11 cellular contexts compared by ENCODE assay signal in genomic region chr17:77455878-77456234, GRCh38.
DNase-seq lines count a peak whose midpoint lies in the region; ATAC-seq and TF ChIP-seq lines count a peak whose summit lies in the region.
"Had no signal": no experiment of that assay in that cellular context is flagged by ENCODE, and none has a peak within 500 bp of the region (broad histone marks: within the 10 kb centered on the region; RNA-seq: fewer than 3 reads in every experiment).

No MANE protein-coding gene starts in this region.

- no peak for DNase-seq in activated T-cell treated with anti-CD3 and anti-CD28 coated beads, Interleukin-2, amount 50 U/mL, for 24 hours
- no peak for DNase-seq in activated T-cell treated with anti-CD3 and anti-CD28 coated beads for 4 hours
- DNase-seq in activated CD4-positive, alpha-beta memory T cell treated with anti-CD3 and anti-CD28 coated beads for 36 hours: peak; percentile 17
- DNase-seq in stimulated activated naive B cell treated with anti-CD40 and anti-IgM and Interleukin-4, amounts not matched to agents 10 μg/mL and 1 μg/mL and 100 μg/mL, for 72 hours: no peak
- no peak for DNase-seq in NOMO-1 (lab: John Stamatoyannopoulos, UW; ENCODE audit: unreplicated experiment in 2 of 2)
- DNase-seq in NOMO-1 treated with DMSO at 0.1 percent for 48 hours (lab: John Stamatoyannopoulos, UW; ENCODE audit: unreplicated experiment): no peak
- DNase-seq: GOT3, Kasumi-1, Right ventricle myocardium superior had no signal

- ATAC-seq in gastroesophageal sphincter (no peak), GM18909 (IDR thresholded peaks at IDR 0.05; ENCODE audit: poor library complexity, unreplicated experiment) (no peak)
- ATAC-seq in stimulated activated naive B cell treated with anti-CD40 and anti-IgM and Interleukin-4, amounts not matched to agents 10 μg/mL and 1 μg/mL and 100 μg/mL, for 72 hours (replicated peaks): no peak

- H3K4me3 Mint-ChIP-seq in activated T-cell treated with anti-CD3 and anti-CD28 coated beads, Interleukin-2, amount 50 U/mL, for 24 hours: peak overlapping the region; percentile 98
- H3K4me3 Mint-ChIP-seq in activated CD4-positive, alpha-beta memory T cell treated with anti-CD3 and anti-CD28 coated beads for 36 hours: peak overlapping the region; percentile 91
- H3K4me3 Mint-ChIP-seq in stimulated activated naive B cell treated with anti-CD40 and anti-IgM and Interleukin-4, amounts not matched to agents 10 μg/mL and 1 μg/mL and 100 μg/mL, for 72 hours: peak overlapping the region; percentile 97 to 99

- no peaks in the 10 kb centered on the region for H3K9me3 Mint-ChIP-seq in activated T-cell treated with anti-CD3 and anti-CD28 coated beads, Interleukin-2, amount 50 U/mL, for 24 hours
- H3K9me3 Mint-ChIP-seq in activated CD4-positive, alpha-beta memory T cell treated with anti-CD3 and anti-CD28 coated beads for 36 hours: no peaks in the 10 kb centered on the region
- peaks cover 0 to 4% of the 10 kb centered on the region in 2 donors for H3K9me3 Mint-ChIP-seq in stimulated activated naive B cell treated with anti-CD40 and anti-IgM and Interleukin-4, amounts not matched to agents 10 μg/mL and 1 μg/mL and 100 μg/mL, for 72 hours

- H3K27ac Mint-ChIP-seq in activated T-cell treated with anti-CD3 and anti-CD28 coated beads, Interleukin-2, amount 50 U/mL, for 24 hours: peak overlapping the region; percentile 97
- H3K27ac Mint-ChIP-seq in activated CD4-positive, alpha-beta memory T cell treated with anti-CD3 and anti-CD28 coated beads for 36 hours: peak overlapping the region; percentile 100
- H3K27ac Mint-ChIP-seq in stimulated activated naive B cell treated with anti-CD40 and anti-IgM and Interleukin-4, amounts not matched to agents 10 μg/mL and 1 μg/mL and 100 μg/mL, for 72 hours: peak overlapping the region; percentile 86

- WGBS in gastroesophageal sphincter (ENCODE audit: low coverage in 1 of 2), 2 donors: 84% methylated on average over 6 of the region's 16 CpGs; no CpG with 5 or more reads in 1 of the 2 donors

- CTCF ChIA-PET in activated CD4-positive, alpha-beta memory T cell treated with anti-CD3 and anti-CD28 coated beads for 36 hours (lab: Charles Lee): interaction anchor here (1.0 to 1.4 kb wide), 2 partner anchors 18 to 26 kb away, joined by 3 to 7 read pairs; no protein-coding TSS in a partner anchor

- TF ChIP-seq EP300 in gastroesophageal sphincter (IDR thresholded peaks at IDR 0.05): no peak

- H3K27me3 ChIP-seq in gastroesophageal sphincter: no peaks in the 10 kb centered on the region

- TF ChIP-seq CTCF in gastroesophageal sphincter (IDR thresholded peaks at IDR 0.05): no peak

- H3K36me3 ChIP-seq in gastroesophageal sphincter: no peaks in the 10 kb centered on the region

- intact Hi-C loops in activated CD4-positive, alpha-beta memory T cell treated with anti-CD3 and anti-CD28 coated beads for 36 hours (cut with micrococcal nuclease): loop anchor here (2.0 to 10.0 kb wide), 4 partner anchors 36 to 719 kb away; partner anchors contain the start of genes MFSD11 and SRSF2

- peaks cover 63% of the 10 kb centered on the region for H3K4me1 Mint-ChIP-seq in activated T-cell treated with anti-CD3 and anti-CD28 coated beads, Interleukin-2, amount 50 U/mL, for 24 hours (ENCODE audit: low read depth)
- peaks cover 41% of the 10 kb centered on the region for H3K4me1 Mint-ChIP-seq in activated CD4-positive, alpha-beta memory T cell treated with anti-CD3 and anti-CD28 coated beads for 36 hours (ENCODE audit: low read depth)
- H3K4me1 Mint-ChIP-seq in stimulated activated naive B cell treated with anti-CD40 and anti-IgM and Interleukin-4, amounts not matched to agents 10 μg/mL and 1 μg/mL and 100 μg/mL, for 72 hours: peaks cover 60 to 93% of the 10 kb centered on the region in 2 donors

- POLR2A ChIA-PET in activated CD4-positive, alpha-beta memory T cell treated with anti-CD3 and anti-CD28 coated beads for 36 hours (lab: Charles Lee): no interaction called here

- no peak overlapping the region for H3K4me3 ChIP-seq in gastroesophageal sphincter

- no peaks in the 10 kb centered on the region for H3K9me3 ChIP-seq in gastroesophageal sphincter

- peaks cover 90% of the 10 kb centered on the region for H3K36me3 Mint-ChIP-seq in activated T-cell treated with anti-CD3 and anti-CD28 coated beads, Interleukin-2, amount 50 U/mL, for 24 hours (ENCODE audit: low read depth)
- peaks cover 64% of the 10 kb centered on the region for H3K36me3 Mint-ChIP-seq in activated CD4-positive, alpha-beta memory T cell treated with anti-CD3 and anti-CD28 coated beads for 36 hours
- H3K36me3 Mint-ChIP-seq in stimulated activated naive B cell treated with anti-CD40 and anti-IgM and Interleukin-4, amounts not matched to agents 10 μg/mL and 1 μg/mL and 100 μg/mL, for 72 hours: peaks cover 56 to 69% of the 10 kb centered on the region in 2 donors

- no peaks in the 10 kb centered on the region for H3K27me3 Mint-ChIP-seq in activated T-cell treated with anti-CD3 and anti-CD28 coated beads, Interleukin-2, amount 50 U/mL, for 24 hours
- no peaks in the 10 kb centered on the region for H3K27me3 Mint-ChIP-seq in activated CD4-positive, alpha-beta memory T cell treated with anti-CD3 and anti-CD28 coated beads for 36 hours
- H3K27me3 Mint-ChIP-seq in stimulated activated naive B cell treated with anti-CD40 and anti-IgM and Interleukin-4, amounts not matched to agents 10 μg/mL and 1 μg/mL and 100 μg/mL, for 72 hours: no peaks in the 10 kb centered on the region

- peaks cover 0 to 100% (median 32%) of the 10 kb centered on the region in 3 donors for H3K4me1 ChIP-seq in gastroesophageal sphincter

- H3K27ac ChIP-seq in gastroesophageal sphincter: peak overlapping the region in 3 of 4 donors; percentile 12 to 92 (median 14)

- TF ChIP-seq POLR2A in gastroesophageal sphincter (IDR thresholded peaks at IDR 0.05): no peak
